Comparison of ENCODE assay signal across 9 cellular contexts in the genomic region with DNA sequence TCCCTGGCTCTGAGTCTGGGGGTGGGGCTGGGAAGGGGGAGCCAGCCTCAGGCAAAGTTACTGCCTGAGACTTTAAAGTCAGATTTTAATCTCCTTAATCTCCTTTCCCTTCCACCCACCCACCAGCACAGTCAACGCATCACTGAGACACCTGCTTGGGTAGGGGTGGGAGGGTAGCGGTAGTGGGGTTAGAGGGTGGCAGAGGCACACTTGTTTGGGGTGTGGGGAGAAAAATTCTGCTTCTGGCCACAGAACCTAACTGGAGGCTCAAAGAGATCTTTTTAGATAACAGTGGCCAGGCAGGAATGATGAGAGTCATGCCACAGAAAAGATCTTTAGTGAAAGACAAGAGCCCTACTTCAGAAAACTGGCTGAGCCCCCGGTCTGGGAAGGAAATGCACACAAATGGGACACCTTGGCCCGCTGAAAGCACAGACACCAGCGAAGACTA. TPM values are rescaled to one million over a fixed set of nuclear protein-coding genes. Genes with fewer than 3 reads are reported as not detected.
A peak's percentile ranks its signal among the peaks of the same experiment; 100 is the strongest.
DNase-seq lines count a peak whose midpoint lies in the region; TF ChIP-seq lines count a peak whose summit lies in the region.
"Had no signal": no experiment of that assay in that cellular context is flagged by ENCODE, and none has a peak within 500 bp of the region (broad histone marks: within the 10 kb centered on the region; RNA-seq: fewer than 3 reads in every experiment).

No MANE protein-coding gene starts in this region.

- H2AFZ ChIP-seq in Karpas-422 (ENCODE audit: low read length): no peak overlapping the region

- POLR2A ChIA-PET in activated CD4-positive, alpha-beta memory T cell treated with anti-CD3 and anti-CD28 coated beads for 36 hours (lab: Charles Lee): interaction anchor here (1.0 to 1.7 kb wide), 2 partner anchors 11 to 18 kb away, joined by 4 to 6 read pairs; no protein-coding TSS in a partner anchor

- peaks cover 3% of the 10 kb centered on the region for H3K9me3 Mint-ChIP-seq in activated CD4-positive, alpha-beta memory T cell treated with anti-CD3 and anti-CD28 coated beads for 36 hours

- DNase-seq in NT2/D1 (ENCODE audit: low read depth, low spot score) (no peak), OCI-M1 (lab: John Stamatoyannopoulos, UW) (no peak), GM10266 (ENCODE audit: extremely low spot score) (no peak), Karpas-422 (no peak)
- peak; percentile 69 for DNase-seq in activated CD4-positive, alpha-beta memory T cell treated with anti-CD3 and anti-CD28 coated beads for 36 hours
- DNase-seq in central memory CD4-positive, alpha-beta T cell: peak; percentile 56
- peak; percentile 51 to 71 (median 60) for DNase-seq in stimulated activated naive CD4-positive, alpha-beta T cell (lab: John Stamatoyannopoulos, UW)
- DNase-seq: occipital lobe had no signal

- H3K9me3 ChIP-seq in NT2/D1 (ENCODE audit: insufficient read depth, low read length): peaks cover 4% of the 10 kb centered on the region; the same call in 1 of the 2 replicates
- no peaks in the 10 kb centered on the region for H3K9me3 ChIP-seq in Karpas-422 (ENCODE audit: low read length)

- no peak overlapping the region for H3K4me3 ChIP-seq in NT2/D1 (ENCODE audit: insufficient read length, low read depth)
- H3K4me3 ChIP-seq in Karpas-422 (ENCODE audit: low read length): no peak overlapping the region
- H3K4me3 ChIP-seq: lung had no signal

- H3K4me1 ChIP-seq in NT2/D1 (ENCODE audit: insufficient read depth, insufficient read length): peaks cover 13% of the 10 kb centered on the region
- H3K4me1 ChIP-seq in Karpas-422 (ENCODE audit: low read length): no peaks in the 10 kb centered on the region

- H3K27me3 ChIP-seq in NT2/D1 (ENCODE audit: insufficient read depth, insufficient read length): no peaks in the 10 kb centered on the region
- H3K27me3 ChIP-seq in Karpas-422 (ENCODE audit: low read length): no peaks in the 10 kb centered on the region

- H3K4me2 ChIP-seq in Karpas-422 (ENCODE audit: low read depth, low read length, poor library complexity, severe bottlenecking): no peak overlapping the region

- peaks cover 35% of the 10 kb centered on the region for H3K36me3 Mint-ChIP-seq in activated CD4-positive, alpha-beta memory T cell treated with anti-CD3 and anti-CD28 coated beads for 36 hours

- no peaks in the 10 kb centered on the region for H3K36me3 ChIP-seq in NT2/D1 (ENCODE audit: insufficient read depth, insufficient read length, low read length)
- H3K36me3 ChIP-seq in Karpas-422 (ENCODE audit: insufficient read depth, low read length): no peaks in the 10 kb centered on the region

- CTCF ChIA-PET in activated CD4-positive, alpha-beta memory T cell treated with anti-CD3 and anti-CD28 coated beads for 36 hours (lab: Charles Lee): interaction anchor here (1.8 to 2.4 kb wide), 2 partner anchors 26 to 60 kb away, joined by 9 read pairs; no protein-coding TSS in a partner anchor

- peaks cover 69% of the 10 kb centered on the region for H3K4me1 Mint-ChIP-seq in activated CD4-positive, alpha-beta memory T cell treated with anti-CD3 and anti-CD28 coated beads for 36 hours (ENCODE audit: low read depth)

- H3K9ac ChIP-seq in NT2/D1 (ENCODE audit: insufficient read length, low read depth): peak overlapping the region; percentile 24
- H3K9ac ChIP-seq in Karpas-422 (ENCODE audit: low read length): no peak overlapping the region

- no peaks in the 10 kb centered on the region for H3K9me2 ChIP-seq in Karpas-422 (replicated peaks; ENCODE audit: insufficient read depth, low read length)

- peak overlapping the region; percentile 64 for H3K27ac Mint-ChIP-seq in activated CD4-positive, alpha-beta memory T cell treated with anti-CD3 and anti-CD28 coated beads for 36 hours

- no peaks in the 10 kb centered on the region for H4K20me1 ChIP-seq in Karpas-422 (ENCODE audit: insufficient read depth, low read depth, low read length)

- H3K4me3 Mint-ChIP-seq in activated CD4-positive, alpha-beta memory T cell treated with anti-CD3 and anti-CD28 coated beads for 36 hours: peak overlapping the region; percentile 27

- no peaks in the 10 kb centered on the region for H3K27me3 Mint-ChIP-seq in activated CD4-positive, alpha-beta memory T cell treated with anti-CD3 and anti-CD28 coated beads for 36 hours

- H3K79me2 ChIP-seq in Karpas-422 (ENCODE audit: low read length): no peaks in the 10 kb centered on the region

- intact Hi-C loops in activated CD4-positive, alpha-beta memory T cell treated with anti-CD3 and anti-CD28 coated beads for 36 hours (cut with micrococcal nuclease): loop anchor here (1.0 to 2.0 kb wide), 3 partner anchors 8 to 18 kb away; no protein-coding TSS in a partner anchor

- no peak overlapping the region for H3K27ac ChIP-seq in Karpas-422 (ENCODE audit: low read length)

- no peak for TF ChIP-seq CTCF in GM10266 (IDR thresholded peaks at IDR 0.05; ENCODE audit: control insufficient read depth, insufficient read depth, low read depth, missing control alignments)

RNA-seq across cellular contexts. Expression of a gene that starts 44.1 kb away (rescaled TPM):
- 100 to 1,000 TPM; 105 to 114 TPM for total RNA-seq in activated CD4-positive, alpha-beta memory T cell treated with anti-CD3 and anti-CD28 coated beads for 36 hours
- total RNA-seq in Karpas-422 (2014; rRNA removed; shearing (Covaris generic); ENCODE audit: low replicate concordance): 41.3 and 56.1 TPM in 2 replicates

Comparison
In these comparisons a context has a peak if more than half of its experiments do, and no peak if none do; other contexts are left out.
1. DNase-seq: peak in activated CD4-positive, alpha-beta memory T cell treated with anti-CD3 and anti-CD28 coated beads for 36 hours (single experiment), central memory CD4-positive, alpha-beta T cell (single experiment) and stimulated activated naive CD4-positive, alpha-beta T cell (6 of 6); none in NT2/D1 (single experiment), OCI-M1 (single experiment), GM10266 (single experiment) and Karpas-422 (single experiment).